ENCODE assay signal across 8 cellular contexts in the genomic region with DNA sequence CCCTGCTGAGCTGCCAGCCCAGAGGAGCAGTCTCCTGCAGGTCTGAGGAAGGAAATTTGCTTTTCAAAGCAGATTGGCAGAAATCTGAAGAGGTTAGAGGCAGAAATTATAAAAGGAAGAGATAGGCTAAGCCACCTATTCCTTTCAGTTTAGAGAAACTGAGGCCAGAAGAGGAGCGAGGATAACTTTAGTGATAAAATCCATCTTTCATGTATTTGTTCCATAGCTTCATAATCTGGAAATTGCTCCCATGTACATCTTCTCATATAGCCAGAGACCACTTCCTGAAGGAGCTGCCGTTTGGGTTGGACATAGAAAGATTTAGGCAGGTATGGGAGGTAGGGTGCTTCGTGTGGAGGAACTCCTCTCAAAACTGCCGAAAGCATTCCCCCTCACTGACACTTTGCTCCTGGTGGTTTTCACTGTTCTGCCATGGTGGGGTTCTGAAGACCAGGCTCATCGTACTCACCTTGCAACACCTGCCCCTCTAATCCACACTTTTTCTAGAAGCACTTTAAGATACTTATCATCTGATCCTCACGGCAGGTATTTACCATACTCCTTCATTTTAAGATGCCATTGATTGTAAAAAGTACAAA. TPM values are rescaled to one million over a fixed set of nuclear protein-coding genes. Genes with fewer than 3 reads are reported as not detected.
DNase-seq lines count a peak whose midpoint lies in the region; ATAC-seq and TF ChIP-seq lines count a peak whose summit lies in the region.

No MANE protein-coding gene starts in this region.

- H3K27ac ChIP-seq in SK-N-MC (peak overlapping the region; percentile 42), skeletal muscle tissue (ENCODE audit: low read depth, low read length) (peak overlapping the region; percentile 26)

- DNase-seq in HAP-1 (ENCODE audit: low spot score in 2 of 2) (no peak), SK-N-MC (ENCODE audit: low read depth, low spot score) (no peak), fibroblast of pulmonary artery (ENCODE audit: low read depth) (no peak), NK-92 (lab: John Stamatoyannopoulos, UW; ENCODE audit: unreplicated experiment) (no peak), SW 1271 (lab: John Stamatoyannopoulos, UW) (no peak)
- DNase-seq in stimulated activated CD4-positive, alpha-beta T cell treated with anti-CD3 and anti-CD28 coated beads, Interleukin-4, amount 100 ng/mL, for 4 hours, result no peak

- H3K36me3 ChIP-seq in HAP-1 (replicated peaks) (no peaks in the 10 kb centered on the region), SK-N-MC (ENCODE audit: insufficient read depth, low read length) (no peaks in the 10 kb centered on the region), skeletal muscle tissue (ENCODE audit: control insufficient read depth in 3 of 3, insufficient read depth in 3 of 3, low read length in 3 of 3) (no peaks in the 10 kb centered on the region)

- H3K9ac ChIP-seq in SK-N-MC (ENCODE audit: insufficient read length) (peak overlapping the region; percentile 61), skeletal muscle tissue (ENCODE audit: low read depth in 1 of 3, low read length in 3 of 3) (peak overlapping the region; percentile 52 to 83 (median 80))

- H3K27me3 ChIP-seq in HAP-1 (ENCODE audit: low read depth), result no peaks in the 10 kb centered on the region
- no peaks in the 10 kb centered on the region for H3K27me3 ChIP-seq in skeletal muscle tissue (ENCODE audit: control insufficient read depth in 3 of 3, insufficient read depth in 3 of 3, low read length in 3 of 3)

- no peak for TF ChIP-seq CTCF in fibroblast of pulmonary artery (IDR thresholded peaks at IDR 0.05; ENCODE audit: low read length, missing control alignments)

- no peaks in the 10 kb centered on the region for H3K9me3 ChIP-seq in HAP-1
- H3K9me3 ChIP-seq in SK-N-MC (ENCODE audit: low read depth, low read length), result no peaks in the 10 kb centered on the region
- H3K9me3 ChIP-seq in skeletal muscle tissue (ENCODE audit: control insufficient read depth in 3 of 3, low read length in 3 of 3), result no peaks in the 10 kb centered on the region

- in situ Hi-C loops in HAP-1 (cut with MboI; ENCODE audit: low sequenced_read_pairs), result no loop called here

- H3K4me1 ChIP-seq in HAP-1, result peaks cover 17% of the 10 kb centered on the region
- peaks cover 12 to 23% (median 17%) of the 10 kb centered on the region in 3 donors for H3K4me1 ChIP-seq in skeletal muscle tissue (ENCODE audit: control insufficient read depth in 3 of 3, insufficient read depth in 3 of 3, low read length in 3 of 3)

- H3K4me3 ChIP-seq in HAP-1 (peak overlapping the region; percentile 10), SK-N-MC (peak overlapping the region; percentile 84), fibroblast of pulmonary artery (replicated peaks; ENCODE audit: low read depth, low read length) (peak overlapping the region; percentile 27), skeletal muscle tissue (ENCODE audit: low read length in 3 of 3) (peak overlapping the region; percentile 41 to 87 (median 71))

- no peak for ATAC-seq in GM19324 (IDR thresholded peaks at IDR 0.05; ENCODE audit: low FRiP score, unreplicated experiment)

RNA-seq across cellular contexts. Expression of a gene that starts 0.7 kb away (rescaled TPM):
- total RNA-seq in skeletal muscle tissue, result 52.7 TPM

Comparison
In these comparisons a context has a peak if more than half of its experiments do, and no peak if none do; other contexts are left out.
1. H3K4me3 ChIP-seq: peak in every context shown above with its lines; median percentile 84 in SK-N-MC; 71 in skeletal muscle tissue; 27 in fibroblast of pulmonary artery; 10 in HAP-1.